ENCODE assay signal across 9 cellular contexts in the genomic region with DNA sequence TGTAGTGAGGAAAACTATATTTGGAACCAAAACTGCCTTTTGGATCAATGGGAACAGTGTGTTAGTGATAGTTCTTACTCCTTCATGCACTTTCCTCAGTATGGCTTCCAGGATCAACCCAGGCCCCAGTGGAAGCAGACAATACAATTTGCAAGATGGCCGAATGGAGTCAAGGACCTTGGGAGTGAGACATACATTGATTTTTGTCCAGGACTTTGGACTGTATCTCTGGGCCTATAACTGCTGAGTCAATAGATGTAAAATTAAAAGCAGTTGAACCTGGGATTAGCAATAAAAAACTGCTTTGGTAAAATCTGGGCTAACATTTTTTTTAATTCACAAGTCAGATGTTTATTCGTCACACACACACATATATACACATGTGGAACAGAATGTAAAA. TPM values are rescaled to one million over a fixed set of nuclear protein-coding genes. Genes with fewer than 3 reads are reported as not detected.
DNase-seq lines count a peak whose midpoint lies in the region; ATAC-seq and TF ChIP-seq lines count a peak whose summit lies in the region.
"Had no signal": no experiment of that assay in that cellular context is flagged by ENCODE, and none has a peak within 500 bp of the region (broad histone marks: within the 10 kb centered on the region; RNA-seq: fewer than 3 reads in every experiment).

No MANE protein-coding gene starts in this region.

- no peaks in the 10 kb centered on the region for H3K9me3 ChIP-seq in BLaER1
- H3K9me3 ChIP-seq in HUES48 (ENCODE audit: control insufficient read depth, insufficient read depth, low read length): no peaks in the 10 kb centered on the region
- no peaks in the 10 kb centered on the region for H3K9me3 ChIP-seq in endodermal cell (ENCODE audit: control insufficient read depth, low read length)
- no peaks in the 10 kb centered on the region for H3K9me3 ChIP-seq in left lung

- H3K36me3 ChIP-seq in BLaER1 (peaks cover 11% of the 10 kb centered on the region), HUES48 (ENCODE audit: control insufficient read depth, insufficient read depth, low read length) (peaks cover 4% of the 10 kb centered on the region; the same call in 1 of the 2 replicates), endodermal cell (ENCODE audit: control insufficient read depth, insufficient read depth, low read length) (no peaks in the 10 kb centered on the region), left lung (peaks cover 0 to 16% of the 10 kb centered on the region in 2 donors)

- no peak for TF ChIP-seq CTCF in endodermal cell (conservative IDR thresholded peaks at IDR 0.05)
- TF ChIP-seq CTCF in nephron progenitor cell (IDR thresholded peaks at IDR 0.05): no peak
- TF ChIP-seq CTCF in left lung (IDR thresholded peaks at IDR 0.05): no peak

- H3K9ac ChIP-seq in BLaER1 (no peak overlapping the region), HUES48 (ENCODE audit: low read depth, low read length) (no peak overlapping the region), endodermal cell (ENCODE audit: extremely low read depth, low read length, poor library complexity, severe bottlenecking) (no peak overlapping the region)

- H3K27ac ChIP-seq in BLaER1 (no peak overlapping the region), HUES48 (ENCODE audit: low read depth, low read length) (no peak overlapping the region), endodermal cell (ENCODE audit: low read depth, low read length) (no peak overlapping the region), left lung (peak overlapping the region in 1 of 2 donors; percentile 93)

- peak overlapping the region; percentile 97 for H3K4me2 ChIP-seq in BLaER1

- H3K27me3 ChIP-seq in BLaER1: peaks cover 11% of the 10 kb centered on the region; the same call in 1 of the 2 replicates
- no peaks in the 10 kb centered on the region; the same call in 1 of the 2 replicates for H3K27me3 ChIP-seq in HUES48 (ENCODE audit: control insufficient read depth, insufficient read depth, low read length)
- H3K27me3 ChIP-seq in endodermal cell (ENCODE audit: control insufficient read depth, insufficient read depth, low read length, poor library complexity, severe bottlenecking): peaks cover 38% of the 10 kb centered on the region
- H3K27me3 ChIP-seq in left lung: peaks cover 0 to 5% of the 10 kb centered on the region in 2 donors

- H3K4me3 ChIP-seq in BLaER1: no peak overlapping the region; the same call in 1 of the 2 replicates
- H3K4me3 ChIP-seq in HUES48 (ENCODE audit: low read depth, low read length): peak overlapping the region; percentile 72; the same call in 1 of the 2 replicates
- no peak overlapping the region for H3K4me3 ChIP-seq in endodermal cell (ENCODE audit: low read length)
- peak overlapping the region in 1 of 2 donors; percentile 87 for H3K4me3 ChIP-seq in left lung

- WGBS in endodermal cell (ENCODE audit: insufficient coverage in 1 of 2, insufficient read length in 1 of 2), 2 experiments: 92 to 97% methylated on average over 1 to 2 of the region's 2 CpGs

- H3K4me1 ChIP-seq in BLaER1: peaks cover 41% of the 10 kb centered on the region
- H3K4me1 ChIP-seq in HUES48 (ENCODE audit: control insufficient read depth, insufficient read depth, low read length): peaks cover 3% of the 10 kb centered on the region; the same call in 1 of the 2 replicates
- H3K4me1 ChIP-seq in endodermal cell (ENCODE audit: control insufficient read depth, insufficient read depth, low read length): no peaks in the 10 kb centered on the region
- H3K4me1 ChIP-seq in left lung: peaks cover 0 to 51% of the 10 kb centered on the region in 2 donors

- intact Hi-C loops in left lung (cut with DNase I): no loop called here

- H3K4me3 Mint-ChIP-seq in endodermal cell (peak overlapping the region; percentile 59), nephron progenitor cell (peak overlapping the region; percentile 86)

- ATAC-seq in HG02759 (IDR thresholded peaks at IDR 0.05; ENCODE audit: unreplicated experiment): no peak
- no peak for ATAC-seq in GM21786 (IDR thresholded peaks at IDR 0.05; ENCODE audit: unreplicated experiment)
- no peak for ATAC-seq in left lung
- ATAC-seq: activated T-cell treated with anti-CD3 and anti-CD28 coated beads, Interleukin-2, amount 50 U/mL, for 72 hours had no signal

- H4K20me1 ChIP-seq in BLaER1: peaks cover 33% of the 10 kb centered on the region; the same call in 1 of the 2 replicates

- H3K27ac Mint-ChIP-seq in endodermal cell (no peak overlapping the region), nephron progenitor cell (no peak overlapping the region)
- H3K27ac Mint-ChIP-seq: activated T-cell treated with anti-CD3 and anti-CD28 coated beads, Interleukin-2, amount 50 U/mL, for 72 hours had no signal

- H3K9me3 Mint-ChIP-seq in endodermal cell (no peaks in the 10 kb centered on the region), nephron progenitor cell (no peaks in the 10 kb centered on the region)
- H3K9me3 Mint-ChIP-seq: activated T-cell treated with anti-CD3 and anti-CD28 coated beads, Interleukin-2, amount 50 U/mL, for 72 hours had no signal

- DNase-seq in endodermal cell (no peak), nephron progenitor cell (no peak), GM19240 (ENCODE audit: insufficient read length, low spot score) (no peak), left lung (no peak)
- DNase-seq: activated T-cell treated with anti-CD3 and anti-CD28 coated beads, Interleukin-2, amount 50 U/mL, for 72 hours had no signal

- H3K36me3 Mint-ChIP-seq in endodermal cell (ENCODE audit: low read depth): no peaks in the 10 kb centered on the region
- peaks cover 38% of the 10 kb centered on the region for H3K36me3 Mint-ChIP-seq in nephron progenitor cell (ENCODE audit: low read depth)

- peaks cover 7% of the 10 kb centered on the region for H3K4me1 Mint-ChIP-seq in endodermal cell
- peaks cover 41% of the 10 kb centered on the region for H3K4me1 Mint-ChIP-seq in nephron progenitor cell

- H3K27me3 Mint-ChIP-seq in endodermal cell (ENCODE audit: insufficient read depth) (peaks cover 17% of the 10 kb centered on the region), nephron progenitor cell (ENCODE audit: low read depth, poor library complexity) (peaks cover 3% of the 10 kb centered on the region)

RNA-seq across cellular contexts. Expression of a gene that starts 1.8 kb away (rescaled TPM):
- total RNA-seq in endodermal cell: 1 to 10 TPM; 2.1 TPM
- polyA plus RNA-seq in endodermal cell (2013, experiment 1 of 2): 1.7 TPM
- 2.4 TPM for polyA plus RNA-seq in endodermal cell (2013, experiment 2 of 2)
- total RNA-seq in left lung: 10 to 100 TPM; 19.0 to 29.5 TPM

Comparison
In these comparisons a context has a peak if more than half of its experiments do, and no peak if none do; other contexts are left out.
1. RNA of a gene that starts 1.8 kb away (total RNA-seq): 19.0 to 29.5 TPM in left lung; 2.1 TPM in endodermal cell; every median in the first group is over 4 times any median in the second.